16 cellular contexts compared by ENCODE assay signal in genomic region chr11:36459046-36459445, GRCh38. TPM values are rescaled to one million over a fixed set of nuclear protein-coding genes. Genes with fewer than 3 reads are reported as not detected.
A peak's percentile ranks its signal among the peaks of the same experiment; 100 is the strongest.
DNase-seq lines count a peak whose midpoint lies in the region; ATAC-seq and TF ChIP-seq lines count a peak whose summit lies in the region.
"Had no signal": no experiment of that assay in that cellular context is flagged by ENCODE, and none has a peak within 500 bp of the region (broad histone marks: within the 10 kb centered on the region; RNA-seq: fewer than 3 reads in every experiment).

No MANE protein-coding gene starts in this region.

- no TSS peak for BruUV-seq in IMR-90 (replicated peaks; lab: Mats Ljungman, UMichigan)

- no peak overlapping the region for H3K27ac ChIP-seq in IMR-90 (ENCODE audit: insufficient read depth, low read length)
- H3K27ac ChIP-seq in endodermal cell (ENCODE audit: low read depth, low read length), result no peak overlapping the region
- H3K27ac ChIP-seq in substantia nigra (ENCODE audit: low read depth, low read length, poor library complexity, severe bottlenecking), result peak overlapping the region; percentile 17
- no peak overlapping the region for H3K27ac ChIP-seq in CD8-positive, alpha-beta T cell (ENCODE audit: low read depth, low read length)
- H3K27ac ChIP-seq in right cardiac atrium (ENCODE audit: low read length), result no peak overlapping the region
- H3K27ac ChIP-seq: C4-2B had no signal

- TF ChIP-seq POLR2A in IMR-90 (IDR thresholded peaks at IDR 0.05; ENCODE audit: low read depth, low read length), result no peak

- H3K4me3 ChIP-seq in IMR-90 (ENCODE audit: insufficient read depth, low read depth, low read length) (no peak overlapping the region), endodermal cell (ENCODE audit: low read length) (no peak overlapping the region), right cardiac atrium (ENCODE audit: low read length) (no peak overlapping the region)
- no peak overlapping the region for H3K4me3 ChIP-seq in CD8-positive, alpha-beta T cell (ENCODE audit: low read depth, low read length)
- H3K4me3 ChIP-seq: GM23338 had no signal

- peak overlapping the region; percentile 39; the same call in 1 of the 2 replicates for H3K4ac ChIP-seq in IMR-90 (ENCODE audit: low read depth, low read length)

- H3K4me1 Mint-ChIP-seq in endodermal cell, result peaks cover 26% of the 10 kb centered on the region
- H3K4me1 Mint-ChIP-seq in natural killer cell, result peaks cover 77 to 79% of the 10 kb centered on the region in 2 donors
- peaks cover 7% of the 10 kb centered on the region for H3K4me1 Mint-ChIP-seq in CD8-positive, alpha-beta T cell (ENCODE audit: low read depth)

- no peak overlapping the region; the same call in 1 of the 2 replicates for H3K14ac ChIP-seq in IMR-90 (replicated peaks; ENCODE audit: low read depth, low read length)

- H3K4me2 ChIP-seq in IMR-90 (ENCODE audit: low read depth, low read length), result no peak overlapping the region
- H3K4me2 ChIP-seq: GM23338 had no signal

- no peak overlapping the region for H3K18ac ChIP-seq in IMR-90 (ENCODE audit: low read depth, low read length)

- no peaks in the 10 kb centered on the region for H3K9me3 ChIP-seq in IMR-90 (ENCODE audit: control insufficient read depth, insufficient read depth, low read length)
- H3K9me3 ChIP-seq in endodermal cell (ENCODE audit: control insufficient read depth, low read length), result no peaks in the 10 kb centered on the region
- no peaks in the 10 kb centered on the region for H3K9me3 ChIP-seq in CD8-positive, alpha-beta T cell (ENCODE audit: low read length)
- H3K9me3 ChIP-seq in right cardiac atrium (ENCODE audit: control insufficient read depth, low read length), result no peaks in the 10 kb centered on the region

- H2AFZ ChIP-seq in IMR-90 (replicated peaks; ENCODE audit: low read length, poor library complexity), result no peak overlapping the region
- H2AFZ ChIP-seq: GM23338 had no signal

- H3K4me3 Mint-ChIP-seq in endodermal cell, result no peak overlapping the region
- no peak overlapping the region for H3K4me3 Mint-ChIP-seq in natural killer cell
- no peak overlapping the region for H3K4me3 Mint-ChIP-seq in CD8-positive, alpha-beta T cell
- H3K4me3 Mint-ChIP-seq: GM23338, H9 had no signal

- H3K27ac Mint-ChIP-seq in endodermal cell (no peak overlapping the region), natural killer cell (peak overlapping the region; percentile 53 to 88)
- no peak overlapping the region for H3K27ac Mint-ChIP-seq in CD8-positive, alpha-beta T cell
- H3K27ac Mint-ChIP-seq: GM23338 had no signal

- no peaks in the 10 kb centered on the region for H4K20me1 ChIP-seq in IMR-90 (ENCODE audit: insufficient read depth, low read length)

- H3K36me3 ChIP-seq in IMR-90 (ENCODE audit: control insufficient read depth, insufficient read depth, low read length) (no peaks in the 10 kb centered on the region), endodermal cell (ENCODE audit: control insufficient read depth, insufficient read depth, low read length) (no peaks in the 10 kb centered on the region)
- H3K36me3 ChIP-seq in CD8-positive, alpha-beta T cell (ENCODE audit: insufficient read depth, low read length), result no peaks in the 10 kb centered on the region

- no peak overlapping the region for H2AK9ac ChIP-seq in IMR-90 (replicated peaks; ENCODE audit: low read depth, low read length, poor library complexity)

- WGBS in IMR-90 (ENCODE audit: extremely low coverage in 2 of 2, insufficient read length in 1 of 2), 2 experiments, result 100% methylated on average over 3 of the region's 7 CpGs; no CpG with 5 or more reads in 1 of the 2 experiments
- WGBS in endodermal cell (ENCODE audit: insufficient coverage in 1 of 2, insufficient read length in 1 of 2), 2 experiments, result 93 to 95% methylated on average over 4 to 7 of the region's 7 CpGs
- 88% methylated on average over 7 of the region's 7 CpGs for WGBS in right cardiac atrium

- TF ChIP-seq RAD21 in IMR-90 (IDR thresholded peaks at IDR 0.05; ENCODE audit: low read length), result no peak

- H3K27me3 Mint-ChIP-seq in endodermal cell (ENCODE audit: insufficient read depth) (peaks cover 64% of the 10 kb centered on the region), natural killer cell (ENCODE audit: low read depth in 2 of 2) (no peaks in the 10 kb centered on the region)
- peaks cover 3% of the 10 kb centered on the region for H3K27me3 Mint-ChIP-seq in CD8-positive, alpha-beta T cell (ENCODE audit: low read depth)
- H3K27me3 Mint-ChIP-seq: CD4-positive, alpha-beta memory T cell had no signal

- H3K79me1 ChIP-seq in IMR-90 (ENCODE audit: low read depth in 1 of 2, low read length in 2 of 2), result peaks cover 0 to 2% of the 10 kb centered on the region in 2 experiments; a peak in 1 of 4 replicates

- TF ChIP-seq CTCF in IMR-90 (conservative IDR thresholded peaks at IDR 0.05; ENCODE audit: low read depth, low read length) (no peak), endodermal cell (conservative IDR thresholded peaks at IDR 0.05) (no peak), natural killer cell (IDR thresholded peaks at IDR 0.05) (no peak)
- TF ChIP-seq CTCF in CD8-positive, alpha-beta T cell (IDR thresholded peaks at IDR 0.05), result no peak

- H3K4me1 ChIP-seq in IMR-90 (ENCODE audit: control insufficient read depth, insufficient read depth, low read length) (peaks cover 33% of the 10 kb centered on the region), endodermal cell (ENCODE audit: control insufficient read depth, insufficient read depth, low read length) (peaks cover 18% of the 10 kb centered on the region), right cardiac atrium (ENCODE audit: control insufficient read depth, insufficient read depth, low read length) (peaks cover 3% of the 10 kb centered on the region)
- no peaks in the 10 kb centered on the region for H3K4me1 ChIP-seq in CD8-positive, alpha-beta T cell (ENCODE audit: insufficient read depth, low read length)

- no peak overlapping the region for H3K56ac ChIP-seq in IMR-90 (ENCODE audit: extremely low read depth, insufficient read depth, low read length)

- H3K9ac ChIP-seq in IMR-90 (ENCODE audit: low read depth, low read length) (no peak overlapping the region), endodermal cell (ENCODE audit: extremely low read depth, low read length, poor library complexity, severe bottlenecking) (no peak overlapping the region)

- H3K27me3 ChIP-seq in IMR-90 (ENCODE audit: control insufficient read depth, insufficient read depth, low read length) (no peaks in the 10 kb centered on the region), endodermal cell (ENCODE audit: control insufficient read depth, insufficient read depth, low read length, poor library complexity, severe bottlenecking) (peaks cover 54% of the 10 kb centered on the region), right cardiac atrium (ENCODE audit: control insufficient read depth, insufficient read depth) (no peaks in the 10 kb centered on the region)
- H3K27me3 ChIP-seq in CD8-positive, alpha-beta T cell (ENCODE audit: insufficient read depth, low read length), result no peaks in the 10 kb centered on the region

- peak overlapping the region; percentile 64 for H2AK5ac ChIP-seq in IMR-90 (ENCODE audit: low read depth, low read length)

- no peaks in the 10 kb centered on the region for H3K9me3 Mint-ChIP-seq in endodermal cell
- no peaks in the 10 kb centered on the region for H3K9me3 Mint-ChIP-seq in natural killer cell
- no peaks in the 10 kb centered on the region for H3K9me3 Mint-ChIP-seq in CD8-positive, alpha-beta T cell
- H3K9me3 Mint-ChIP-seq: CD4-positive, alpha-beta memory T cell; GM23338; H9 had no signal

- intact Hi-C loops in IMR-90 (cut with micrococcal nuclease) (loop anchor here (5.0 kb wide), 1 partner anchor 82 kb away; no protein-coding TSS in a partner anchor), natural killer cell (cut with micrococcal nuclease) (no loop called here), right cardiac atrium (cut with DNase I) (no loop called here)
- intact Hi-C loops in CD8-positive, alpha-beta T cell (cut with DNase I, micrococcal nuclease), result no loop called here

- no peak overlapping the region for H2BK15ac ChIP-seq in IMR-90 (ENCODE audit: low read depth, low read length)

- DNase-seq in IMR-90 (no peak), endodermal cell (peak; percentile 38), natural killer cell (no peak), substantia nigra (lab: John Stamatoyannopoulos, UW) (no peak), activated gamma-delta T cell treated with Interleukin-2 at 50 U/mL for 16 hours (no peak), hypothalamus (lab: John Stamatoyannopoulos, UW) (no peak), right cardiac atrium (no peak)
- DNase-seq in CD8-positive, alpha-beta T cell, result no peak
- DNase-seq: ACHN; CD4-positive, alpha-beta memory T cell; COR-L47; DMS153; EL; H9 had no signal

- H2BK120ac ChIP-seq in IMR-90 (ENCODE audit: low read depth, low read length), result peak overlapping the region; percentile 48

- H2BK5ac ChIP-seq in IMR-90 (ENCODE audit: low read depth, low read length, poor library complexity, severe bottlenecking), result no peak overlapping the region

- H3K9me1 ChIP-seq in IMR-90 (ENCODE audit: insufficient read depth, low read length), result peaks cover 30% of the 10 kb centered on the region

- no peak overlapping the region for H4K5ac ChIP-seq in IMR-90 (ENCODE audit: low read depth, low read length)

- dilution Hi-C loops in IMR-90 (cut with HindIII; ENCODE audit: low sequenced_read_pairs, unreplicated experiment), result no loop called here

- H3K23ac ChIP-seq in IMR-90 (ENCODE audit: low read depth, low read length), result no peak overlapping the region

- CTCF ChIA-PET in IMR-90 (lab: Yijun Ruan, JAX), result no interaction called here
- CTCF ChIA-PET in CD8-positive, alpha-beta T cell (lab: Charles Lee), result no interaction called here

- peak overlapping the region; percentile 57; the same call in 1 of the 2 replicates for H2BK20ac ChIP-seq in IMR-90 (ENCODE audit: low read depth, low read length)

- no peak overlapping the region for H4K8ac ChIP-seq in IMR-90 (ENCODE audit: low read depth in 2 of 2, low read length in 2 of 2)

- peaks cover 3% of the 10 kb centered on the region for H3K36me3 Mint-ChIP-seq in endodermal cell (ENCODE audit: low read depth)
- H3K36me3 Mint-ChIP-seq in natural killer cell, result peaks cover 33% of the 10 kb centered on the region
- H3K36me3 Mint-ChIP-seq in CD8-positive, alpha-beta T cell, result peaks cover 9% of the 10 kb centered on the region

- H4K91ac ChIP-seq in IMR-90 (ENCODE audit: insufficient read depth, low read depth, low read length), result 0 out of 2 replicates have a peak overlapping the region, but pooled peaks have one; percentile 51

- ATAC-seq in IMR-90 (ENCODE audit: low read depth), result no peak
- ATAC-seq in natural killer cell, result no peak
- no peak for ATAC-seq in CD8-positive, alpha-beta T cell
- no peak for ATAC-seq in right cardiac atrium
- ATAC-seq: GM23338 had no signal

- in situ Hi-C loops in IMR-90 (cut with MboI; ENCODE audit: low sequenced_read_pairs), result loop anchor here (25.0 kb wide), 1 partner anchor 847 kb away; the partner anchor contains the start of gene FJX1

- POLR2A ChIA-PET in IMR-90 (lab: Charles Lee; ENCODE audit: unreplicated experiment), result no interaction called here
- POLR2A ChIA-PET in CD8-positive, alpha-beta T cell (lab: Charles Lee), result interaction anchor here (0.7 kb wide), 2 partner anchors 14 to 38 kb away, joined by 3 read pairs; no protein-coding TSS in a partner anchor

RNA-seq across cellular contexts. Expression of gene TRAF6, which starts 51.0 kb away (rescaled TPM):
- total RNA-seq in IMR-90 (2012; rRNA removed), result 15.3 and 17.6 TPM in 2 replicates
- 5.6 and 6.0 TPM in 2 replicates for polyA plus RNA-seq in IMR-90 (2012; rRNA removed)
- polyA plus RNA-seq in IMR-90 (2012; cell fraction: cytosol; rRNA removed), result 1.5 and 1.9 TPM in 2 replicates
- polyA plus RNA-seq in IMR-90 (2012; cell fraction: nucleus; rRNA removed; ENCODE audit: low replicate concordance), result 1.4 and 10.2 TPM in 2 replicates
- total RNA-seq in endodermal cell, result 10 to 100 TPM; 10.0 to 11.4 TPM
- 11.5 TPM for polyA plus RNA-seq in endodermal cell (2013, experiment 1 of 2)
- 10.3 TPM for polyA plus RNA-seq in endodermal cell (2013, experiment 2 of 2)
- 10 to 100 TPM; 37.9 to 43.3 (median 40.2) TPM for total RNA-seq in natural killer cell
- total RNA-seq in CD8-positive, alpha-beta T cell, result 10 to 100 TPM; 29.7 to 31.3 TPM
- 10 to 100 TPM; 11.4 to 13.8 (median 11.8) TPM for total RNA-seq in right cardiac atrium
- 4.1 TPM for polyA plus RNA-seq in right cardiac atrium

Comparison
In these comparisons a context has a peak if more than half of its experiments do, and no peak if none do; other contexts are left out.
1. H3K27ac Mint-ChIP-seq: peak in natural killer cell (2 of 2); none in endodermal cell (single experiment) and CD8-positive, alpha-beta T cell (single experiment).